Comparison of ENCODE assay signal across 29 cellular contexts in genomic region chr17:82912571-82913089, GRCh38.
A peak's percentile ranks its signal among the peaks of the same experiment; 100 is the strongest.
DNase-seq lines count a peak whose midpoint lies in the region; ATAC-seq and TF ChIP-seq lines count a peak whose summit lies in the region.
"Had no signal": no experiment of that assay in that cellular context is flagged by ENCODE, and none has a peak within 500 bp of the region (broad histone marks: within the 10 kb centered on the region; RNA-seq: fewer than 3 reads in every experiment).

No MANE protein-coding gene starts in this region.

- H3F3A ChIP-seq in smooth muscle cell (ENCODE audit: low read depth): no peaks in the 10 kb centered on the region

- H3K27me3 ChIP-seq in right atrium auricular region (no peaks in the 10 kb centered on the region), left ventricle myocardium inferior (ENCODE audit: low read depth) (no peaks in the 10 kb centered on the region), smooth muscle cell (ENCODE audit: low read depth) (no peaks in the 10 kb centered on the region)
- H3K27me3 ChIP-seq: breast epithelium, esophagus muscularis mucosa, testis had no signal

- peaks cover 16% of the 10 kb centered on the region for H3K36me3 ChIP-seq in right atrium auricular region
- H3K36me3 ChIP-seq in left ventricle myocardium inferior: peaks cover 15% of the 10 kb centered on the region
- H3K36me3 ChIP-seq in smooth muscle cell (ENCODE audit: low read depth): no peaks in the 10 kb centered on the region
- H3K36me3 ChIP-seq: breast epithelium had no signal

- intact Hi-C loops in Right ventricle myocardium inferior (cut with DNase I) (loop anchor here (5.0 to 10.0 kb wide), 2 partner anchors 35 to 68 kb away; partner anchors contain the start of gene ZNF750), left ventricle myocardium inferior (cut with micrococcal nuclease) (no loop called here)

- TF ChIP-seq CTCF in right atrium auricular region (IDR thresholded peaks at IDR 0.05) (no peak), left ventricle myocardium inferior (IDR thresholded peaks at IDR 0.05; ENCODE audit: borderline replicate concordance) (no peak), smooth muscle cell (IDR thresholded peaks at IDR 0.05; ENCODE audit: borderline replicate concordance, insufficient read depth, poor library complexity, severe bottlenecking) (no peak)

- H3K4me3 ChIP-seq in right atrium auricular region (no peak overlapping the region), left ventricle myocardium inferior (no peak overlapping the region), smooth muscle cell (no peak overlapping the region)
- H3K4me3 ChIP-seq: breast epithelium, esophagus muscularis mucosa, GM23248, skin epidermis, testis had no signal

- 89% methylated on average over 17 of the region's 17 CpGs for WGBS in smooth muscle cell (ENCODE audit: low lambda C conversion rate)

- H3K9me3 ChIP-seq in right atrium auricular region: no peaks in the 10 kb centered on the region
- H3K9me3 ChIP-seq in left ventricle myocardium inferior (replicated peaks): no peaks in the 10 kb centered on the region
- no peaks in the 10 kb centered on the region for H3K9me3 ChIP-seq in smooth muscle cell (replicated peaks; ENCODE audit: low read depth)
- H3K9me3 ChIP-seq: breast epithelium, esophagus muscularis mucosa, testis had no signal

- peak; percentile 81 for ATAC-seq in Right ventricle myocardium inferior
- ATAC-seq: activated CD8-positive, alpha-beta T cell treated with anti-CD3 and anti-CD28 coated beads for 36 hours; activated T-helper 17 cell treated with anti-CD3 and anti-CD28 coated beads, Interleukin-2, amount 50 U/mL, for 72 hours; PC-3; stimulated activated naive CD8-positive, alpha-beta T cell treated with anti-CD3 and anti-CD28 coated beads, Interleukin-15, Interleukin-2, amounts not matched to agents 100 U/mL and 50 U/mL, for 24 hours had no signal

- H3K79me2 ChIP-seq in smooth muscle cell (ENCODE audit: low read depth): no peaks in the 10 kb centered on the region

- H2AFZ ChIP-seq in smooth muscle cell (ENCODE audit: low read depth): no peak overlapping the region
- H2AFZ ChIP-seq: GM23248 had no signal

- H3K27ac ChIP-seq in right atrium auricular region (no peak overlapping the region), left ventricle myocardium inferior (replicated peaks) (peak overlapping the region; percentile 42), temporal lobe (ENCODE audit: low read depth, low read length) (peak overlapping the region; percentile 63), smooth muscle cell (ENCODE audit: low read depth) (no peak overlapping the region)
- H3K27ac ChIP-seq: breast epithelium, esophagus muscularis mucosa, GM23248, testis had no signal

- no peaks in the 10 kb centered on the region for H4K20me1 ChIP-seq in smooth muscle cell (ENCODE audit: low read depth)

- DNase-seq in Right ventricle myocardium inferior (ENCODE audit: missing footprints) (no peak), right atrium auricular region (ENCODE audit: low spot score) (no peak), cerebellar cortex (ENCODE audit: low spot score) (peak; percentile 22), left ventricle myocardium inferior (peak; percentile 44), smooth muscle cell (lab: John Stamatoyannopoulos, UW; ENCODE audit: unreplicated experiment) (no peak), GM19238 (ENCODE audit: insufficient read length, low spot score) (no peak)
- DNase-seq in stimulated activated CD4-positive, alpha-beta T cell treated with anti-CD3 and anti-CD28 coated beads, Interleukin-15, amount 100 ng/mL, for 24 hours: no peak
- DNase-seq: 8988T; activated CD8-positive, alpha-beta T cell treated with anti-CD3 and anti-CD28 coated beads for 36 hours; CD4-positive, CD25-positive, alpha-beta regulatory T cell; dermis blood vessel endothelial cell; DMS79 treated with DMSO at 0.1 percent for 48 hours; foreskin melanocyte; GM23248; hippocampal formation; mammary epithelial cell; NCI-H1417; NCI-H2029 treated with DMSO at 0.1 percent for 48 hours; NCI-H526; NK-92 treated with Interleukin-12 subunit alpha and Interleukin-12 subunit beta, amount 100 ng/mL, for 24 hours; PC-3; SHP77; stimulated activated naive CD8-positive, alpha-beta T cell treated with anti-CD3 and anti-CD28 coated beads, Interleukin-15, Interleukin-2, amounts not matched to agents 100 U/mL and 50 U/mL, for 24 hours; testis had no signal

- no peak overlapping the region for H3K4me2 ChIP-seq in smooth muscle cell

- no peak overlapping the region for H3K9ac ChIP-seq in smooth muscle cell (ENCODE audit: low read depth)
- H3K9ac ChIP-seq: GM23248 had no signal

- H3K4me1 ChIP-seq in right atrium auricular region (peaks cover 0 to 8% of the 10 kb centered on the region in 2 donors), left ventricle myocardium inferior (peaks cover 29% of the 10 kb centered on the region), smooth muscle cell (ENCODE audit: low read depth) (no peaks in the 10 kb centered on the region)
- H3K4me1 ChIP-seq: breast epithelium had no signal

Comparison
In these comparisons a context has a peak if more than half of its experiments do, and no peak if none do; other contexts are left out.
1. DNase-seq: peak in cerebellar cortex (single experiment) and left ventricle myocardium inferior (single experiment); none in Right ventricle myocardium inferior (single experiment), right atrium auricular region (single experiment), smooth muscle cell (single experiment), GM19238 (single experiment) and stimulated activated CD4-positive, alpha-beta T cell treated with anti-CD3 and anti-CD28 coated beads, Interleukin-15, amount 100 ng/mL, for 24 hours (single experiment).
2. H3K27ac ChIP-seq: peak in left ventricle myocardium inferior (single experiment) and temporal lobe (single experiment); none in right atrium auricular region (0 of 2) and smooth muscle cell (single experiment).